Comparison of ENCODE assay signal across 8 cellular contexts in genomic region chr3:57597973-57598351, GRCh38. TPM values are rescaled to one million over a fixed set of nuclear protein-coding genes. Genes with fewer than 3 reads are reported as not detected.
DNase-seq lines count a peak whose midpoint lies in the region; ATAC-seq and TF ChIP-seq lines count a peak whose summit lies in the region.

No MANE protein-coding gene starts in this region.

- H3K9me3 ChIP-seq in WERI-Rb-1 (ENCODE audit: severe bottlenecking) (no peaks in the 10 kb centered on the region), fibroblast of lung (ENCODE audit: control insufficient read depth, insufficient read depth, low read depth, low read length) (no peaks in the 10 kb centered on the region), gastrocnemius medialis (no peaks in the 10 kb centered on the region)

- H2AFZ ChIP-seq in fibroblast of lung (ENCODE audit: low read length) = peak overlapping the region; percentile 76

- ATAC-seq in gastrocnemius medialis = peak; percentile 9 to 10
- no peak for ATAC-seq in GM18907 (IDR thresholded peaks at IDR 0.05; ENCODE audit: unreplicated experiment)

- TF ChIP-seq POLR2A in gastrocnemius medialis (IDR thresholded peaks at IDR 0.05) = no peak

- H3K4me2 ChIP-seq in fibroblast of lung (ENCODE audit: extremely low read depth, insufficient read depth, low read length) = peak overlapping the region; percentile 99

- H3K4me3 ChIP-seq in WERI-Rb-1 (ENCODE audit: low read depth, low read length) = peak overlapping the region; percentile 48
- H3K4me3 ChIP-seq in fibroblast of lung (replicated peaks in 1 of 4; ENCODE audit: control extremely low read depth in 1 of 4, insufficient read depth in 1 of 4, low read depth in 3 of 4, low read length in 4 of 4) = peak overlapping the region; percentile 58 to 98 (median 92)
- H3K4me3 ChIP-seq in gastrocnemius medialis = peak overlapping the region; percentile 60 to 94 (median 74)

- H4K20me1 ChIP-seq in fibroblast of lung (ENCODE audit: control insufficient read depth, extremely low read depth, insufficient read depth, low read length) = peaks cover 22% of the 10 kb centered on the region

- intact Hi-C loops in gastrocnemius medialis (cut with DNase I; ENCODE audit: low total_unique reads) = loop anchor here (1.0 to 5.0 kb wide), 7 partner anchors 42 to 709 kb away; partner anchors contain the start of genes APPL1, DENND6A, HTD2 and PDE12

- H3K4me1 ChIP-seq in fibroblast of lung (ENCODE audit: control insufficient read depth, extremely low read depth, insufficient read depth, low read length) (peaks cover 5% of the 10 kb centered on the region), gastrocnemius medialis (peaks cover 38 to 42% of the 10 kb centered on the region in 2 donors)

- TF ChIP-seq CTCF in WERI-Rb-1 (IDR thresholded peaks at IDR 0.05; ENCODE audit: low read depth, low read length) (no peak), fibroblast of lung (conservative IDR thresholded peaks at IDR 0.05 in 1 of 2, IDR thresholded peaks at IDR 0.05 in 1 of 2; ENCODE audit: low read depth in 1 of 2, low read length in 2 of 2) (no peak), gastrocnemius medialis (IDR thresholded peaks at IDR 0.05 in 4 of 5, conservative IDR thresholded peaks at IDR 0.05 in 1 of 5) (no peak)

- peaks cover 17% of the 10 kb centered on the region for H3K36me3 ChIP-seq in WERI-Rb-1
- H3K36me3 ChIP-seq in fibroblast of lung (ENCODE audit: control insufficient read depth, insufficient read depth, low read length) = peaks cover 1% of the 10 kb centered on the region
- peaks cover 0 to 5% of the 10 kb centered on the region in 2 donors for H3K36me3 ChIP-seq in gastrocnemius medialis

- H3K27me3 ChIP-seq in WERI-Rb-1 (ENCODE audit: insufficient read depth, low read depth, severe bottlenecking) (no peaks in the 10 kb centered on the region), fibroblast of lung (ENCODE audit: control insufficient read depth, insufficient read depth, low read length) (no peaks in the 10 kb centered on the region), gastrocnemius medialis (no peaks in the 10 kb centered on the region)

- H3K27ac ChIP-seq in WERI-Rb-1 = peak overlapping the region; percentile 78
- H3K27ac ChIP-seq in fibroblast of lung (ENCODE audit: insufficient read depth, low read length) = peak overlapping the region; percentile 100
- peak overlapping the region; percentile 91 to 99 (median 96) for H3K27ac ChIP-seq in gastrocnemius medialis

- peak in 3 of 4 experiments; percentile 20 to 36 (median 21) for DNase-seq in activated CD4-positive, CD25-positive, alpha-beta regulatory T cell (lab: John Stamatoyannopoulos, UW)
- DNase-seq in activated CD4-positive, CD25-positive, alpha-beta regulatory T cell treated with anti-CD3 and anti-CD28 coated beads, Interleukin-2, amount 50 U/mL, for 72 hours = no peak
- DNase-seq in WERI-Rb-1 = no peak
- DNase-seq in fibroblast of lung (ENCODE audit: low read depth in 2 of 2) = peak in 1 of 2 donors; percentile 57
- no peak for DNase-seq in gastrocnemius medialis
- no peak for DNase-seq in NK-92 (lab: John Stamatoyannopoulos, UW; ENCODE audit: unreplicated experiment)
- no peak for DNase-seq in NCI-H774 (lab: John Stamatoyannopoulos, UW)

- H3K79me2 ChIP-seq in fibroblast of lung (ENCODE audit: control insufficient read depth, insufficient read depth, low read length) = peaks cover 45% of the 10 kb centered on the region

- in situ Hi-C loops in gastrocnemius medialis (cut with MboI; ENCODE audit: low sequenced_read_pairs in 4 of 4) = loop anchor here in 2 of 4 donors (5.0 to 10.0 kb wide), 3 partner anchors 41 to 157 kb away; partner anchors contain the start of genes DENND6A (in 1 of the 2), PDE12 (in 1 of the 2) and SLMAP (in 1 of the 2)

- H3K9ac ChIP-seq in fibroblast of lung (ENCODE audit: insufficient read depth, low read length) = peak overlapping the region; percentile 88

RNA-seq across cellular contexts. Expression of gene ARF4, which starts 0.8 kb away (rescaled TPM):
- total RNA-seq in fibroblast of lung = 121 and 173 TPM in 2 replicates
- 544 and 761 TPM in 2 replicates for polyA plus RNA-seq in fibroblast of lung
- polyA plus RNA-seq in fibroblast of lung (2012) = 361 and 444 TPM in 2 replicates
- 664 and 790 TPM in 2 replicates for polyA minus RNA-seq in fibroblast of lung (ENCODE audit: low replicate concordance)
- total RNA-seq in gastrocnemius medialis = 10 to 100 TPM; 36.2 to 55.2 (median 47.7) TPM

RNA-seq across cellular contexts. Expression of gene PDE12, which starts 41.9 kb away (rescaled TPM):
- total RNA-seq in fibroblast of lung (9.0 and 11.1 TPM in 2 replicates), gastrocnemius medialis (10 to 100 TPM; 16.5 to 25.7 (median 19.8) TPM)
- polyA plus RNA-seq in fibroblast of lung = 11.2 and 15.3 TPM in 2 replicates
- 10.1 and 13.5 TPM in 2 replicates for polyA plus RNA-seq in fibroblast of lung (2012)
- polyA minus RNA-seq in fibroblast of lung (ENCODE audit: low replicate concordance) = 42.6 and 74.2 TPM in 2 replicates

RNA-seq across cellular contexts. Expression of gene DNAH12, which starts 53.8 kb away (rescaled TPM):
- total RNA-seq in fibroblast of lung = under 0.01 and 0.17 TPM in 2 replicates
- polyA plus RNA-seq in fibroblast of lung = 0.06 and 0.12 TPM in 2 replicates
- polyA plus RNA-seq in fibroblast of lung (2012) = not detected in 2 replicates
- polyA minus RNA-seq in fibroblast of lung (ENCODE audit: low replicate concordance) = not detected in 2 replicates
- under 1 TPM in 2 of 4 donors, not detected in 2; 0.02 to 0.04 TPM for total RNA-seq in gastrocnemius medialis

Comparison
In these comparisons a context has a peak if more than half of its experiments do, and no peak if none do; other contexts are left out.
1. DNase-seq: peak in activated CD4-positive, CD25-positive, alpha-beta regulatory T cell (3 of 4); none in activated CD4-positive, CD25-positive, alpha-beta regulatory T cell treated with anti-CD3 and anti-CD28 coated beads, Interleukin-2, amount 50 U/mL, for 72 hours (single experiment), WERI-Rb-1 (single experiment), gastrocnemius medialis (0 of 2), NK-92 (single experiment) and NCI-H774 (single experiment).
2. Peak in every context shown above with its lines, with median percentiles within 50 percentile points of each other: H3K27ac ChIP-seq and H3K4me3 ChIP-seq.